Comparison of ENCODE assay signal across 19 cellular contexts in the genomic region with DNA sequence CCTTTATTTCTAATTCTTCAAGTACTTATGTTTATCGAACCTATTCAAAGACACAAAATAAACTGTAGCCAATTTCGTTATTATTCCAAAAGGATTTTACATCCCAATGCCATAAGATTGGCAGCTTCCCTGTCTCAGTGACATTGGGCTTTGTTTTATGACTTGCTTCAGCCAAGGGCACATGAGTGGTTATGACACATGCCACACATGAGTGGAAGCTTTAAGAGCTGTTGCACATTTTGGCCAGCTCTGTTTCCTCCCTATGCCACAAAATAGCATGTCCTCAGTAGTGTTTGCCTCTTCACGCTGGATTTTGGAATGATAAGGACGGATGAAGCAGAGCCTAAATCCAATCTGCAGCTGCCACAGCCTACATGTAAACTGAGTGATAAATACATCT.
"Had no signal": no experiment of that assay in that cellular context is flagged by ENCODE, and none has a peak within 500 bp of the region (broad histone marks: within the 10 kb centered on the region; RNA-seq: fewer than 3 reads in every experiment).

No MANE protein-coding gene starts in this region.

- H3K9me3 ChIP-seq: gastroesophageal sphincter, mucosa of descending colon, tibial nerve had no signal

- H3K4me3 ChIP-seq: gastroesophageal sphincter, hepatocyte, mucosa of descending colon, tibial nerve had no signal

- H3K27ac ChIP-seq: gastroesophageal sphincter, hepatocyte, parathyroid adenoma, tibial nerve had no signal

- ATAC-seq: activated naive CD8-positive, alpha-beta T cell treated with anti-CD3 and anti-CD28 coated beads, Interleukin-2, amount 50 U/mL, for 24 hours; gastroesophageal sphincter; mucosa of descending colon; naive thymus-derived CD4-positive, alpha-beta T cell had no signal

- DNase-seq: activated CD4-positive, CD25-positive, alpha-beta regulatory T cell treated with anti-CD3 and anti-CD28 coated beads, Interleukin-2, amount 50 U/mL, for 72 hours; activated naive CD4-positive, alpha-beta T cell treated with Interleukin-2 at 50 U/mL for 16 hours; activated naive CD8-positive, alpha-beta T cell treated with anti-CD3 and anti-CD28 coated beads, Interleukin-2, amount 50 U/mL, for 24 hours; activated T-cell treated with anti-CD3 and anti-CD28 coated beads for 4 hours; aorta; endodermal cell; islet precursor cell; mucosa of descending colon; naive thymus-derived CD4-positive, alpha-beta T cell; retina; small intestine; stimulated activated CD4-positive, alpha-beta T cell treated with anti-CD3 and anti-CD28 coated beads, Interleukin-4, amount 100 ng/mL, for 24 hours; stimulated activated CD8-positive, alpha-beta memory T cell treated with anti-CD3 and anti-CD28 coated beads, Interleukin-4, amount 100 ng/mL, for 48 hours; stimulated activated naive CD4-positive, alpha-beta T cell treated with Interleukin-2 at 50 U/mL for 16 hours; substantia nigra had no signal

- H3K4me1 ChIP-seq: parathyroid adenoma had no signal

- H3K27me3 ChIP-seq: gastroesophageal sphincter, hepatocyte, tibial nerve had no signal
